ENCODE assay signal across 9 cellular contexts in the genomic region with DNA sequence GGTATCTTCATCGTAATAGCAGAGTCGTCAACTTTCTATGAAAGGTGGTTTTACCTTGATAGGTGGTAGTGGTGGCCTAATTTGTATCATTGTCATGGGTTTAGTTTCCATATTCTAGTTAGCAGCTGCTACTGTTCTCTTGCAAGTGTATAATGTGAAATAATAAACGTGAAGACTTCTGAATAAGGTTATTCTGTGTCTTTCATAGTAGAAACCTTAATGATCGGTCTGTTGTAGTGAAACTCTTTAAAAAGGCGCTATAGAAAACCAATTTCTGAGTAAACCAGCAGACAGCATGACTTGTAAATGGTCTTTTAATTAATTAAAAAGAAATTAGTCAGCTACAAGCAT. TPM values are rescaled to one million over a fixed set of nuclear protein-coding genes. Genes with fewer than 3 reads are reported as not detected.
A peak's percentile ranks its signal among the peaks of the same experiment; 100 is the strongest.
DNase-seq lines count a peak whose midpoint lies in the region; ATAC-seq, FAIRE-seq and TF ChIP-seq lines count a peak whose summit lies in the region.
"Had no signal": no experiment of that assay in that cellular context is flagged by ENCODE, and none has a peak within 500 bp of the region (broad histone marks: within the 10 kb centered on the region; RNA-seq: fewer than 3 reads in every experiment).

No MANE protein-coding gene starts in this region.

- H3K4me3 ChIP-seq in skeletal muscle satellite cell (ENCODE audit: low read length) = peak overlapping the region; percentile 90

- no peak for TF ChIP-seq CTCF in WTC11 (IDR thresholded peaks at IDR 0.05)
- no peak for TF ChIP-seq CTCF in glutamatergic neuron (IDR thresholded peaks at IDR 0.05; ENCODE audit: partially characterized antibody, unreplicated experiment)

- H3K4me3 Mint-ChIP-seq in WTC11 = peak overlapping the region; percentile 100
- H3K4me3 Mint-ChIP-seq in glutamatergic neuron (ENCODE audit: unreplicated experiment) = peak overlapping the region; percentile 100

- peaks cover 13% of the 10 kb centered on the region for H3K4me1 ChIP-seq in skeletal muscle satellite cell (ENCODE audit: control insufficient read depth, insufficient read depth, low read length)

- ATAC-seq in WTC11 (no peak), GM21526 (IDR thresholded peaks at IDR 0.05; ENCODE audit: low FRiP score, unreplicated experiment) (no peak)

- H3K27ac Mint-ChIP-seq in WTC11 = peak overlapping the region; percentile 99
- peak overlapping the region; percentile 100 for H3K27ac Mint-ChIP-seq in glutamatergic neuron (ENCODE audit: unreplicated experiment)

- no peak for DNase-seq in H54 (ENCODE audit: insufficient read length, low spot score)
- no peak for DNase-seq in WTC11 (ENCODE audit: low spot score)
- DNase-seq in glutamatergic neuron = no peak
- DNase-seq in NCI-H1092 treated with DMSO at 0.1 percent for 48 hours (lab: John Stamatoyannopoulos, UW) = no peak
- no peak for DNase-seq in NCI-H2171 (lab: John Stamatoyannopoulos, UW)
- DNase-seq in NCI-H1930 (lab: John Stamatoyannopoulos, UW) = no peak

- POLR2A ChIA-PET in WTC11 (lab: Charles Lee) = no interaction called here

- no peaks in the 10 kb centered on the region for H3K27me3 ChIP-seq in skeletal muscle satellite cell (ENCODE audit: control insufficient read depth, insufficient read depth, low read length)

- peaks cover 39% of the 10 kb centered on the region for H3K36me3 ChIP-seq in skeletal muscle satellite cell (ENCODE audit: insufficient read depth, low read length)

- H3K9me3 ChIP-seq in skeletal muscle satellite cell (replicated peaks; ENCODE audit: low read length) = no peaks in the 10 kb centered on the region

- CTCF ChIA-PET in WTC11 (lab: Charles Lee) = interaction anchor here (1.7 to 2.1 kb wide), 2 partner anchors 11 to 55 kb away, joined by 5 to 10 read pairs; a partner anchor contains a TSS

- H3K9me3 Mint-ChIP-seq in WTC11 = no peaks in the 10 kb centered on the region
- H3K9me3 Mint-ChIP-seq in glutamatergic neuron (ENCODE audit: unreplicated experiment) = peaks cover 12% of the 10 kb centered on the region

- H3K27me3 Mint-ChIP-seq in WTC11 (ENCODE audit: low read depth) (no peaks in the 10 kb centered on the region; the same call in 1 of the 2 replicates), glutamatergic neuron (ENCODE audit: unreplicated experiment) (peaks cover 13% of the 10 kb centered on the region)

- no peak for TF ChIP-seq POLR2A in H54 (IDR thresholded peaks at IDR 0.05; ENCODE audit: low read depth, low read length)

- peak overlapping the region; percentile 88 for H3K9ac ChIP-seq in skeletal muscle satellite cell (ENCODE audit: low read depth, low read length)

- peak; percentile 6 for FAIRE-seq in H54 (lab: Jason Lieb, UNC)
- FAIRE-seq: TTC549 had no signal

- H3K36me3 Mint-ChIP-seq in WTC11 (peaks cover 64% of the 10 kb centered on the region), glutamatergic neuron (ENCODE audit: unreplicated experiment) (peaks cover 9% of the 10 kb centered on the region)

- peaks cover 46% of the 10 kb centered on the region for H3K4me1 Mint-ChIP-seq in WTC11
- H3K4me1 Mint-ChIP-seq in glutamatergic neuron (ENCODE audit: low read depth, unreplicated experiment) = peaks cover 15% of the 10 kb centered on the region

- H3K4me2 ChIP-seq in skeletal muscle satellite cell (ENCODE audit: low read length) = peak overlapping the region; percentile 98

TF ChIP-seq in WTC11, 78 proteins besides CTCF, POLR2A, EP300 and RAD21:
- TF ChIP-seq, protein P1, sequence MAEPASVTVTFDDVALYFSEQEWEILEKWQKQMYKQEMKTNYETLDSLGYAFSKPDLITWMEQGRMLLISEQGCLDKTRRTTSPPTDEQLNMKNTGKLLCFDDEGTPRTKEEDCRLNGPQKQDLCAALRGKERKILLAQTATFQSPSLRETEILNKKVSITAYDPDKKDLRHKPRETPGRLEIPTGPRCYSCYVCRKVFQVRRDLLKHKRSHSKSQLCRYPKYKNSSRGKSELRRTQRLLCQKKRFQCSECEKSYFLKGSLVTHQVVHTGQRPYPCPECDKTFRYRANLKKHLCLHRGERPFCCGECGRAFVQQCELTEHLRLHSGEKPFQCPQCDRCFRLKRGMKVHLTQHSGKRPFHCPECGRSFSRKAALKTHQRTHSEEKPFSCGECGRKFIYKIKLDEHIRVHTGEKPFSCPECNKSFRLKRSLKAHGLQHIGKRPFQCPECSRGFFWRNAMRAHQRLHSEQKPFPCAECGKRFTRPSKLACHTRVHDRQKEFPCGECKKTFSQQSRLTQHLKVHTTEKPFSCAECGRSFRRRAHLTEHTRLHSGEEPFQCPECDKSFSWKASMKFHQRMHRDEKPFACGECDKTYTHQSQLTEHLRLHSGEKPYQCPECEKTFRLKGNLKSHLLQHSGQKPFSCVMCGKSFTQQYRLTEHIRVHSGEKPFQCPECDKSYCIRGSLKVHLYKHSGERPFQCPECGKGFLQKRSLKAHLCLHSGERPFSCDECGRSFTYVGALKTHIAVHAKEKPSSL (CRISPR knock-in tag; conservative IDR thresholded peaks at IDR 0.05) = no peak
- TF ChIP-seq, protein P2, sequence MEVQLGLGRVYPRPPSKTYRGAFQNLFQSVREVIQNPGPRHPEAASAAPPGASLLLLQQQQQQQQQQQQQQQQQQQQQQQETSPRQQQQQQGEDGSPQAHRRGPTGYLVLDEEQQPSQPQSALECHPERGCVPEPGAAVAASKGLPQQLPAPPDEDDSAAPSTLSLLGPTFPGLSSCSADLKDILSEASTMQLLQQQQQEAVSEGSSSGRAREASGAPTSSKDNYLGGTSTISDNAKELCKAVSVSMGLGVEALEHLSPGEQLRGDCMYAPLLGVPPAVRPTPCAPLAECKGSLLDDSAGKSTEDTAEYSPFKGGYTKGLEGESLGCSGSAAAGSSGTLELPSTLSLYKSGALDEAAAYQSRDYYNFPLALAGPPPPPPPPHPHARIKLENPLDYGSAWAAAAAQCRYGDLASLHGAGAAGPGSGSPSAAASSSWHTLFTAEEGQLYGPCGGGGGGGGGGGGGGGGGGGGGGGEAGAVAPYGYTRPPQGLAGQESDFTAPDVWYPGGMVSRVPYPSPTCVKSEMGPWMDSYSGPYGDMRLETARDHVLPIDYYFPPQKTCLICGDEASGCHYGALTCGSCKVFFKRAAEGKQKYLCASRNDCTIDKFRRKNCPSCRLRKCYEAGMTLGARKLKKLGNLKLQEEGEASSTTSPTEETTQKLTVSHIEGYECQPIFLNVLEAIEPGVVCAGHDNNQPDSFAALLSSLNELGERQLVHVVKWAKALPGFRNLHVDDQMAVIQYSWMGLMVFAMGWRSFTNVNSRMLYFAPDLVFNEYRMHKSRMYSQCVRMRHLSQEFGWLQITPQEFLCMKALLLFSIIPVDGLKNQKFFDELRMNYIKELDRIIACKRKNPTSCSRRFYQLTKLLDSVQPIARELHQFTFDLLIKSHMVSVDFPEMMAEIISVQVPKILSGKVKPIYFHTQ (CRISPR knock-in tag; IDR thresholded peaks at IDR 0.05) = no peak

RNA-seq across cellular contexts. Expression of a gene that starts 1.6 kb away (rescaled TPM):
- total RNA-seq in WTC11 (2021) (1,083 to 1,129 TPM (median 1,086 TPM) in 3 replicates), glutamatergic neuron (ENCODE audit: unreplicated experiment) (387 TPM)
- total RNA-seq in skeletal muscle satellite cell (2012; rRNA removed) = 329 and 459 TPM in 2 replicates

RNA-seq across cellular contexts. Expression of a gene that starts 11.6 kb away (rescaled TPM):
- total RNA-seq in WTC11 (2021) (24.1 to 28.9 TPM (median 27.5 TPM) in 3 replicates), glutamatergic neuron (ENCODE audit: unreplicated experiment) (4.3 TPM)
- 1.3 and 2.2 TPM in 2 replicates for total RNA-seq in skeletal muscle satellite cell (2012; rRNA removed)

RNA-seq across cellular contexts. Expression of a gene that starts 33.3 kb away (rescaled TPM):
- 39.7 to 46.3 TPM (median 45.2 TPM) in 3 replicates for total RNA-seq in WTC11 (2021)
- 18.2 TPM for total RNA-seq in glutamatergic neuron (ENCODE audit: unreplicated experiment)
- total RNA-seq in skeletal muscle satellite cell (2012; rRNA removed) = 22.9 and 28.4 TPM in 2 replicates

RNA-seq across cellular contexts. Expression of a gene that starts 34.0 kb away (rescaled TPM):
- total RNA-seq in WTC11 (2021) (57.5 to 71.1 TPM (median 64.5 TPM) in 3 replicates), glutamatergic neuron (ENCODE audit: unreplicated experiment) (15.0 TPM)
- 34.2 and 44.1 TPM in 2 replicates for total RNA-seq in skeletal muscle satellite cell (2012; rRNA removed)
